8 cellular contexts compared by ENCODE assay signal in the genomic region with DNA sequence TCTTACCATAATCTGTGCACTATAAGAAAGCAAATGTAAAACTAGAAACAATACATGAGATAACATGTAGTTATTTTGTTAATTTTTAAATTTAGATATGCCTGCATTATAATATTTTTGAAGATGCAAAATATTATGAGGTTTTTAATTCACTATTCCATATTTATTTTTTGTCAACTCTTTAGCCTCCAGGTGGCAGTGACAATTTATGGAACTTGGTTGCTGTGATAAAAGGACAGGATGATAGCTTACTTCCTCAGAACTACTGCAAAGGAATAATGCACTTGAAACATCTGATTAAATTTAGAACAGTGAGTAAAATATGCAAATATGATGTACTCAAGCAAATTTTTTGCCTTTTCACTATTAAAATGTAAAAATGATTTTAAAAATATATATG. TPM values are rescaled to one million over a fixed set of nuclear protein-coding genes. Genes with fewer than 3 reads are reported as not detected.
DNase-seq lines count a peak whose midpoint lies in the region; ATAC-seq and TF ChIP-seq lines count a peak whose summit lies in the region.

No MANE protein-coding gene starts in this region.

- CTCF ChIA-PET in activated naive CD4-positive, alpha-beta T cell treated with anti-CD3 and anti-CD28 coated beads for 36 hours (lab: Charles Lee), result interaction anchor here (1.1 to 5.1 kb wide), 3 partner anchors 12 to 191 kb away, joined by 3 to 34 read pairs (median 4); no protein-coding TSS in a partner anchor
- CTCF ChIA-PET in activated naive CD4-positive, alpha-beta T cell treated with anti-CD3 and anti-CD28 coated beads, Interleukin-2, amount 10 ng/mL, durations not matched to agents 7 days and 5 days (lab: Charles Lee), result interaction anchor here (1.7 kb wide), 1 partner anchor 192 kb away, joined by 8 read pairs; no protein-coding TSS in a partner anchor

- H3K4me3 Mint-ChIP-seq in activated naive CD4-positive, alpha-beta T cell treated with anti-CD3 and anti-CD28 coated beads for 36 hours, result no peak overlapping the region
- H3K4me3 Mint-ChIP-seq in activated naive CD4-positive, alpha-beta T cell treated with anti-CD3 and anti-CD28 coated beads, Interleukin-2, amount 10 ng/mL, durations not matched to agents 7 days and 5 days, result no peak overlapping the region

- H3K36me3 Mint-ChIP-seq in activated naive CD4-positive, alpha-beta T cell treated with anti-CD3 and anti-CD28 coated beads for 36 hours (ENCODE audit: low read depth), result no peaks in the 10 kb centered on the region
- no peaks in the 10 kb centered on the region for H3K36me3 Mint-ChIP-seq in activated naive CD4-positive, alpha-beta T cell treated with anti-CD3 and anti-CD28 coated beads, Interleukin-2, amount 10 ng/mL, durations not matched to agents 7 days and 5 days

- TF ChIP-seq POLR2A in NB4 (IDR thresholded peaks at IDR 0.05; ENCODE audit: extremely low read depth, insufficient read length), result no peak

- H3K27ac ChIP-seq in tibial artery, result no peak overlapping the region

- no peaks in the 10 kb centered on the region for H3K9me3 ChIP-seq in tibial artery

- H3K4me3 ChIP-seq in NB4 (ENCODE audit: low read depth, low read length) (no peak overlapping the region), epithelial cell of esophagus (ENCODE audit: low read length) (no peak overlapping the region), tibial artery (no peak overlapping the region)

- no peaks in the 10 kb centered on the region for H3K36me3 ChIP-seq in tibial artery

- H3K9me3 Mint-ChIP-seq in activated naive CD4-positive, alpha-beta T cell treated with anti-CD3 and anti-CD28 coated beads for 36 hours, result no peaks in the 10 kb centered on the region
- H3K9me3 Mint-ChIP-seq in activated naive CD4-positive, alpha-beta T cell treated with anti-CD3 and anti-CD28 coated beads, Interleukin-2, amount 10 ng/mL, durations not matched to agents 7 days and 5 days, result no peaks in the 10 kb centered on the region

- H3K4me1 ChIP-seq in tibial artery, result no peaks in the 10 kb centered on the region

- peak; percentile 6 for DNase-seq in activated naive CD4-positive, alpha-beta T cell treated with anti-CD3 and anti-CD28 coated beads for 36 hours
- DNase-seq in activated naive CD4-positive, alpha-beta T cell treated with anti-CD3 and anti-CD28 coated beads, Interleukin-2, amount 10 ng/mL, durations not matched to agents 7 days and 5 days, result no peak
- DNase-seq in NB4 (ENCODE audit: low read depth) (peak; percentile 8), epithelial cell of esophagus (ENCODE audit: low read depth) (peak; percentile 48), tibial artery (no peak), SHP77 treated with DMSO at 0.1 percent for 48 hours (lab: John Stamatoyannopoulos, UW) (no peak), C1 segment of cervical spinal cord (lab: John Stamatoyannopoulos, UW) (no peak)

- TF ChIP-seq CTCF in NB4 (IDR thresholded peaks at IDR 0.05; ENCODE audit: low read depth, low read length) (no peak), epithelial cell of esophagus (IDR thresholded peaks at IDR 0.05; ENCODE audit: insufficient read depth, low read depth, low read length, missing control alignments) (peak; percentile 38), tibial artery (IDR thresholded peaks at IDR 0.05) (peak; percentile 39 to 50)

- H3K27me3 Mint-ChIP-seq in activated naive CD4-positive, alpha-beta T cell treated with anti-CD3 and anti-CD28 coated beads for 36 hours (ENCODE audit: low read depth), result no peaks in the 10 kb centered on the region
- no peaks in the 10 kb centered on the region for H3K27me3 Mint-ChIP-seq in activated naive CD4-positive, alpha-beta T cell treated with anti-CD3 and anti-CD28 coated beads, Interleukin-2, amount 10 ng/mL, durations not matched to agents 7 days and 5 days

- no peak overlapping the region for H3K27ac Mint-ChIP-seq in activated naive CD4-positive, alpha-beta T cell treated with anti-CD3 and anti-CD28 coated beads for 36 hours
- no peak overlapping the region for H3K27ac Mint-ChIP-seq in activated naive CD4-positive, alpha-beta T cell treated with anti-CD3 and anti-CD28 coated beads, Interleukin-2, amount 10 ng/mL, durations not matched to agents 7 days and 5 days

- ATAC-seq in HG03159 (IDR thresholded peaks at IDR 0.05; ENCODE audit: unreplicated experiment), result no peak

- no peaks in the 10 kb centered on the region for H3K4me1 Mint-ChIP-seq in activated naive CD4-positive, alpha-beta T cell treated with anti-CD3 and anti-CD28 coated beads for 36 hours (ENCODE audit: low read depth)
- H3K4me1 Mint-ChIP-seq in activated naive CD4-positive, alpha-beta T cell treated with anti-CD3 and anti-CD28 coated beads, Interleukin-2, amount 10 ng/mL, durations not matched to agents 7 days and 5 days, result no peaks in the 10 kb centered on the region

- no peaks in the 10 kb centered on the region for H3K27me3 ChIP-seq in tibial artery

- intact Hi-C loops in activated naive CD4-positive, alpha-beta T cell treated with anti-CD3 and anti-CD28 coated beads for 36 hours (cut with micrococcal nuclease), result loop anchor here (1.0 kb wide), 4 partner anchors 42 to 191 kb away; no protein-coding TSS in a partner anchor
- intact Hi-C loops in tibial artery (cut with DNase I; ENCODE audit: low total_unique reads), result loop anchor here (5.0 kb wide), 2 partner anchors 127 to 187 kb away; no protein-coding TSS in a partner anchor

RNA-seq across cellular contexts. Expression of a gene that starts 45.1 kb away (rescaled TPM):
- total RNA-seq in activated naive CD4-positive, alpha-beta T cell treated with anti-CD3 and anti-CD28 coated beads for 36 hours, result not detected

Comparison
In these comparisons a context has a peak if more than half of its experiments do, and no peak if none do; other contexts are left out.
1. DNase-seq: peak in activated naive CD4-positive, alpha-beta T cell treated with anti-CD3 and anti-CD28 coated beads for 36 hours (single experiment), NB4 (single experiment) and epithelial cell of esophagus (single experiment); none in activated naive CD4-positive, alpha-beta T cell treated with anti-CD3 and anti-CD28 coated beads, Interleukin-2, amount 10 ng/mL, durations not matched to agents 7 days and 5 days (single experiment), tibial artery (0 of 2), SHP77 treated with DMSO at 0.1 percent for 48 hours (single experiment) and C1 segment of cervical spinal cord (0 of 14).